In the genomic region with DNA sequence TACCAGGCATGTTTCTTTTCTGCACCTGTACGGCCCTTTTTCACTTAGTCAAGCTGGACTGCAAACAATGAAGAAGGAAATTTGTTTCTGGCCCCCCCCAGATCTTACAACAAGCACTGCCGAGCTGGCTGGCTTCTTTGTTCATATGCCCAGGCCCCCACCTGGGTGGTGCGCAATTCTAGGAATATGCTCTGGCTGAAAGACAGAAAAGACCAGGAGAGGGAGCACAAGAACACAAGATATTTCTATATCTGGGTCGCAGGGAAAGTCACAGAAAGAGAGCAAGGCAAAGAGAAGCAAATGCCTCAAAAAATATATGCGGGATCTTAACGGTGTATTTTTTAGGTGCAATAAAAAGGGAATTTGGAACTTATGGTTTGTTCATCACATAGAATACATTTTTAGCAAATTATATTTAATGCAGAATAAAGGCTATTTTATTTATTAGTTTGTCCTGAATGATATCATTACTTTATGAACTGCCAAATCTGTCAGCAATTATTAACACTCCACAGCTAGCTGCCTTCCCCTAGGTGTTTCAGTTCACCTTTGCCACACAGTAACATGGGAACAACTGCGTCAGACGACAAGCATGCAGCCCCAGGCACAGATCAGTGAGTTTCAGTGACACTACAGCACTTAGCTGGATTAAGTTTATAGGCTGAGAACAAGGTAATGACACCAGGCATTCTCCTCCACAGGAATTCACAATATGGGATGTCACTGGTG, we compare ENCODE assay signal across 7 cellular contexts.
DNase-seq lines count a peak whose midpoint lies in the region; TF ChIP-seq lines count a peak whose summit lies in the region.

No MANE protein-coding gene starts in this region.

- H3K9me3 ChIP-seq in fibroblast of lung (ENCODE audit: control insufficient read depth, insufficient read depth, low read depth, low read length) (no peaks in the 10 kb centered on the region), neural progenitor cell (ENCODE audit: low read depth) (no peaks in the 10 kb centered on the region)

- H3K79me2 ChIP-seq in fibroblast of lung (ENCODE audit: control insufficient read depth, insufficient read depth, low read length) (no peaks in the 10 kb centered on the region), neural progenitor cell (ENCODE audit: low read depth) (no peaks in the 10 kb centered on the region)

- H4K20me1 ChIP-seq in fibroblast of lung (ENCODE audit: control insufficient read depth, extremely low read depth, insufficient read depth, low read length): no peaks in the 10 kb centered on the region
- H4K20me1 ChIP-seq in neural progenitor cell (ENCODE audit: low read depth): no peaks in the 10 kb centered on the region

- no peak for TF ChIP-seq POLR2A in NB4 (IDR thresholded peaks at IDR 0.05; ENCODE audit: extremely low read depth, insufficient read length)

- DNase-seq in G401 (ENCODE audit: low spot score): peak; percentile 93
- DNase-seq in NB4 (ENCODE audit: low read depth): peak; percentile 59
- DNase-seq in SKM-1 (lab: John Stamatoyannopoulos, UW; ENCODE audit: unreplicated experiment): peak; percentile 53
- peak; percentile 65 to 78 for DNase-seq in fibroblast of lung (ENCODE audit: low read depth in 2 of 2)
- DNase-seq in neural progenitor cell (ENCODE audit: low spot score): peak; percentile 76
- no peak for DNase-seq in coronary artery (ENCODE audit: low spot score)
- no peak for DNase-seq in activated CD4-positive, alpha-beta T cell treated with anti-CD3 and anti-CD28 coated beads, Interleukin-2, amount 50 U/mL, for 1 hour

- H3K27me3 ChIP-seq in fibroblast of lung (ENCODE audit: control insufficient read depth, insufficient read depth, low read length): no peaks in the 10 kb centered on the region
- no peaks in the 10 kb centered on the region for H3K27me3 ChIP-seq in neural progenitor cell

- H3F3A ChIP-seq in neural progenitor cell (ENCODE audit: low read depth): no peaks in the 10 kb centered on the region

- in situ Hi-C loops in G401 (cut with HindIII; ENCODE audit: low sequenced_read_pairs): no loop called here

- no peaks in the 10 kb centered on the region for H3K4me1 ChIP-seq in fibroblast of lung (ENCODE audit: control insufficient read depth, extremely low read depth, insufficient read depth, low read length)
- peaks cover 3% of the 10 kb centered on the region for H3K4me1 ChIP-seq in neural progenitor cell

- no peak overlapping the region for H3K4me2 ChIP-seq in fibroblast of lung (ENCODE audit: extremely low read depth, insufficient read depth, low read length)
- no peak overlapping the region for H3K4me2 ChIP-seq in neural progenitor cell

- no peaks in the 10 kb centered on the region for H3K9me3 Mint-ChIP-seq in neural progenitor cell

- H3K4me3 ChIP-seq in NB4 (ENCODE audit: low read depth, low read length) (no peak overlapping the region), fibroblast of lung (replicated peaks in 1 of 4; ENCODE audit: control extremely low read depth in 1 of 4, insufficient read depth in 1 of 4, low read depth in 3 of 4, low read length in 4 of 4) (no peak overlapping the region), neural progenitor cell (no peak overlapping the region), coronary artery (no peak overlapping the region)

- no peaks in the 10 kb centered on the region for H3K27me3 Mint-ChIP-seq in neural progenitor cell (ENCODE audit: insufficient read depth, low read depth)

- H3K27ac ChIP-seq in fibroblast of lung (ENCODE audit: insufficient read depth, low read length) (no peak overlapping the region), neural progenitor cell (no peak overlapping the region), coronary artery (no peak overlapping the region)

- TF ChIP-seq CTCF in NB4 (IDR thresholded peaks at IDR 0.05; ENCODE audit: low read depth, low read length) (peak; percentile 64), fibroblast of lung (conservative IDR thresholded peaks at IDR 0.05 in 1 of 2, IDR thresholded peaks at IDR 0.05 in 1 of 2; ENCODE audit: low read depth in 1 of 2, low read length in 2 of 2) (peak; percentile 66 to 68), neural progenitor cell (IDR thresholded peaks at IDR 0.05) (peak; percentile 68), coronary artery (IDR thresholded peaks at IDR 0.05) (no peak)

- H3K9ac ChIP-seq in fibroblast of lung (ENCODE audit: insufficient read depth, low read length) (no peak overlapping the region), neural progenitor cell (no peak overlapping the region)

- H2AFZ ChIP-seq in fibroblast of lung (ENCODE audit: low read length) (no peak overlapping the region), neural progenitor cell (replicated peaks) (no peak overlapping the region)

- H3K27ac Mint-ChIP-seq in neural progenitor cell: no peak overlapping the region

- H3K36me3 ChIP-seq in fibroblast of lung (ENCODE audit: control insufficient read depth, insufficient read depth, low read length) (no peaks in the 10 kb centered on the region), neural progenitor cell (no peaks in the 10 kb centered on the region)

- no peak overlapping the region for H3K4me3 Mint-ChIP-seq in neural progenitor cell

- peaks cover 2% of the 10 kb centered on the region for H3K36me3 Mint-ChIP-seq in neural progenitor cell

- peaks cover 6% of the 10 kb centered on the region for H3K4me1 Mint-ChIP-seq in neural progenitor cell

Comparison
In these comparisons a context has a peak if more than half of its experiments do, and no peak if none do; other contexts are left out.
1. DNase-seq: peak in G401 (single experiment), NB4 (single experiment), SKM-1 (single experiment), fibroblast of lung (2 of 2) and neural progenitor cell (single experiment); none in coronary artery (single experiment) and activated CD4-positive, alpha-beta T cell treated with anti-CD3 and anti-CD28 coated beads, Interleukin-2, amount 50 U/mL, for 1 hour (single experiment).